In the genomic region with DNA sequence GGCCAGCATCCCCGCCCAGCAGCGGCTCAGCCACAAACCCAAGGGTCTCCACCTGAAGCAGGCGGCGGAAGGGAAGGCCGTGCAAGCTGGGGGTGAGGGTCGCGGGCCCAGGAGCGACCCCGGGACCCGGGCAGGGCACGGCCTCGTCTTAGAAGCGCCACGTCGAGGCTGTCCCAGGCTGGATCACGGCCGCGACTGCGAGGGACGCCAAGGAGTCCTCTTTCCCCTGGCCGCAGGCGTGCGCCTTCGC, we compare ENCODE assay signal across 1 cellular context.
TF ChIP-seq lines count a peak whose summit lies in the region.

No MANE protein-coding gene starts in this region.

TF ChIP-seq in endothelial cell of umbilical vein, 7 proteins besides CTCF, POLR2A, EP300 and RAD21:
- no peak for TF ChIP-seq JUN (IDR thresholded peaks at IDR 0.05; ENCODE audit: borderline replicate concordance, insufficient read depth, insufficient read length, low read depth)
- TF ChIP-seq, protein P1, sequence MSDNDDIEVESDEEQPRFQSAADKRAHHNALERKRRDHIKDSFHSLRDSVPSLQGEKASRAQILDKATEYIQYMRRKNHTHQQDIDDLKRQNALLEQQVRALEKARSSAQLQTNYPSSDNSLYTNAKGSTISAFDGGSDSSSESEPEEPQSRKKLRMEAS (IDR thresholded peaks at IDR 0.05; ENCODE audit: insufficient read depth, insufficient read length): no peak
TF ChIP-seq in endothelial cell of umbilical vein: peak in this region for 0.
